16 cellular contexts compared by ENCODE assay signal in genomic region chr4:94536049-94536448, GRCh38.
DNase-seq lines count a peak whose midpoint lies in the region; ATAC-seq and TF ChIP-seq lines count a peak whose summit lies in the region.
"Had no signal": no experiment of that assay in that cellular context is flagged by ENCODE, and none has a peak within 500 bp of the region (broad histone marks: within the 10 kb centered on the region; RNA-seq: fewer than 3 reads in every experiment).

No MANE protein-coding gene starts in this region.

- peaks cover 61% of the 10 kb centered on the region for H3K4me1 Mint-ChIP-seq in nephron

- peaks cover 8% of the 10 kb centered on the region for H3K36me3 Mint-ChIP-seq in nephron (ENCODE audit: low read depth)
- H3K36me3 Mint-ChIP-seq: natural killer cell had no signal

- DNase-seq in DMS 273 (lab: John Stamatoyannopoulos, UW; ENCODE audit: unreplicated experiment) (peak; percentile 59), NCI-H524 treated with DMSO at 0.1 percent for 48 hours (lab: John Stamatoyannopoulos, UW) (peak; percentile 57), foreskin keratinocyte (no peak), NCI-H2196 (lab: John Stamatoyannopoulos, UW; ENCODE audit: unreplicated experiment) (no peak), HPDE6-E6E7 (ENCODE audit: extremely low spot score) (no peak)
- DNase-seq: activated gamma-delta T cell, cortex of kidney, Kasumi-1, natural killer cell, NCI-H1417 treated with DMSO at 0.1 percent for 48 hours, NCI-H510A had no signal

- no peaks in the 10 kb centered on the region for H3K9me3 ChIP-seq in endocrine pancreas (ENCODE audit: control insufficient read depth, low read length)

- no peaks in the 10 kb centered on the region for H3K9me3 Mint-ChIP-seq in nephron
- H3K9me3 Mint-ChIP-seq: natural killer cell had no signal

- peaks cover 37% of the 10 kb centered on the region for H3K4me1 ChIP-seq in endocrine pancreas (ENCODE audit: control insufficient read depth, insufficient read depth, low read length)
- peaks cover 49% of the 10 kb centered on the region for H3K4me1 ChIP-seq in foreskin keratinocyte

- TF ChIP-seq CTCF in nephron (IDR thresholded peaks at IDR 0.05; ENCODE audit: unreplicated experiment in 3 of 3) (no peak), foreskin keratinocyte (conservative IDR thresholded peaks at IDR 0.05) (no peak)

- no peaks in the 10 kb centered on the region for H3K27me3 Mint-ChIP-seq in nephron (ENCODE audit: low read depth)

- H3K4me3 Mint-ChIP-seq in nephron, result peak overlapping the region in 1 of 3 experiments; percentile 31
- H3K4me3 Mint-ChIP-seq: natural killer cell had no signal

- H3K27ac ChIP-seq in foreskin keratinocyte, result no peak overlapping the region
- H3K27ac ChIP-seq: HL-60 had no signal

- no peaks in the 10 kb centered on the region for H3K36me3 ChIP-seq in endocrine pancreas (ENCODE audit: control insufficient read depth, insufficient read depth, low read length)

- H3K4me3 ChIP-seq in endocrine pancreas (ENCODE audit: control insufficient read depth, insufficient read depth, low read length), result peak overlapping the region; percentile 40

- no peak overlapping the region for H3K9ac ChIP-seq in endocrine pancreas (ENCODE audit: control insufficient read depth, insufficient read depth, low read length)

- H3K27me3 ChIP-seq in endocrine pancreas (ENCODE audit: control insufficient read depth, insufficient read depth, low read length) (no peaks in the 10 kb centered on the region), foreskin keratinocyte (no peaks in the 10 kb centered on the region)

- no peak for ATAC-seq in foreskin keratinocyte
- no peak for ATAC-seq in HG02759 (IDR thresholded peaks at IDR 0.05; ENCODE audit: unreplicated experiment)
- ATAC-seq: natural killer cell, Panc1 had no signal

- peak overlapping the region; percentile 27 to 74 (median 54) for H3K27ac Mint-ChIP-seq in nephron
- H3K27ac Mint-ChIP-seq: natural killer cell had no signal

Comparison
In these comparisons a context has a peak if more than half of its experiments do, and no peak if none do; other contexts are left out.
1. DNase-seq: peak in DMS 273 (single experiment) and NCI-H524 treated with DMSO at 0.1 percent for 48 hours (single experiment); none in foreskin keratinocyte (0 of 2), NCI-H2196 (single experiment) and HPDE6-E6E7 (single experiment).